ENCODE assay signal across 8 cellular contexts in genomic region chr10:104332243-104333036, GRCh38. TPM values are rescaled to one million over a fixed set of nuclear protein-coding genes. Genes with fewer than 3 reads are reported as not detected.
DNase-seq lines count a peak whose midpoint lies in the region; ATAC-seq and TF ChIP-seq lines count a peak whose summit lies in the region.

No MANE protein-coding gene starts in this region.

- H3K27ac Mint-ChIP-seq in immature natural killer cell: peak overlapping the region; percentile 96 to 100 (median 99)

- intact Hi-C loops in ascending aorta (cut with DNase I): no loop called here

- no peaks in the 10 kb centered on the region for H3K9me3 ChIP-seq in ascending aorta

- peaks cover 19 to 54% (median 46%) of the 10 kb centered on the region in 3 donors for H3K27me3 Mint-ChIP-seq in immature natural killer cell (ENCODE audit: low read depth in 3 of 3)

- H3K4me1 Mint-ChIP-seq in immature natural killer cell: peaks cover 95 to 98% of the 10 kb centered on the region in 2 donors

- H3K4me3 Mint-ChIP-seq in immature natural killer cell: peak overlapping the region; percentile 36 to 80 (median 70)

- CTCF ChIA-PET in GM10248 (lab: Yijun Ruan, JAX): interaction anchor here (0.7 to 6.8 kb wide), 2 partner anchors 23 to 38 kb away, joined by 3 to 31 read pairs; no protein-coding TSS in a partner anchor

- POLR2A ChIA-PET in GM10248 (lab: Yijun Ruan, JAX): no interaction called here

- H3K27ac ChIP-seq in ascending aorta: peak overlapping the region; percentile 74 to 86

- peaks cover 3 to 9% (median 8%) of the 10 kb centered on the region in 3 donors for H3K36me3 Mint-ChIP-seq in immature natural killer cell

- H3K36me3 ChIP-seq in ascending aorta: peaks cover 0 to 6% of the 10 kb centered on the region in 2 donors

- H3K4me1 ChIP-seq in ascending aorta: peaks cover 42 to 85% of the 10 kb centered on the region in 2 donors

- TF ChIP-seq CTCF in ascending aorta (IDR thresholded peaks at IDR 0.05): no peak
- no peak for TF ChIP-seq CTCF in GM10248 (IDR thresholded peaks at IDR 0.05; ENCODE audit: control extremely low read depth, extremely low read depth, low read depth, missing control alignments)

- DNase-seq in HT1080 (ENCODE audit: low read depth) (peak; percentile 14), ascending aorta (ENCODE audit: low spot score in 2 of 2) (peak in 1 of 2 donors; percentile 47), immature natural killer cell (no peak), GM10248 (ENCODE audit: extremely low spot score) (no peak), HuH-7.5 (ENCODE audit: low spot score) (no peak)
- peak; percentile 12 for DNase-seq in stimulated activated CD8-positive, alpha-beta memory T cell treated with anti-CD3 and anti-CD28 coated beads, Interleukin-4, amount 100 ng/mL, for 48 hours
- no peak for DNase-seq in stimulated activated CD4-positive, alpha-beta T cell treated with anti-CD3 and anti-CD28 coated beads, Interleukin-2, amount 100 ng/mL, for 24 hours

- H3K27me3 ChIP-seq in ascending aorta: no peaks in the 10 kb centered on the region

- ATAC-seq in HG02610 (IDR thresholded peaks at IDR 0.05; ENCODE audit: unreplicated experiment): no peak

- H3K4me3 ChIP-seq in ascending aorta: no peak overlapping the region

- H3K9me3 Mint-ChIP-seq in immature natural killer cell: no peaks in the 10 kb centered on the region

RNA-seq across cellular contexts. Expression of gene ITPRIP, which starts 5.8 kb away (rescaled TPM):
- total RNA-seq in HT1080 (2014; rRNA removed; shearing (Covaris generic)): 14.0 and 20.0 TPM in 2 replicates
- polyA plus RNA-seq in HT1080 (2015; cell fraction: cytosol; rRNA removed): 64.3 and 65.9 TPM in 2 replicates
- polyA plus RNA-seq in HT1080 (2015; cell fraction: nucleus; rRNA removed): 96.2 and 99.9 TPM in 2 replicates
- 51.0 TPM for total RNA-seq in ascending aorta
- polyA plus RNA-seq in immature natural killer cell: 10 to 100 TPM; 37.0 to 67.8 (median 53.3) TPM

RNA-seq across cellular contexts. Expression of gene CFAP58, which starts 21.2 kb away (rescaled TPM):
- total RNA-seq in HT1080 (2014; rRNA removed; shearing (Covaris generic)): 0.58 and 1.8 TPM in 2 replicates
- 1.9 and 2.7 TPM in 2 replicates for polyA plus RNA-seq in HT1080 (2015; cell fraction: cytosol; rRNA removed)
- polyA plus RNA-seq in HT1080 (2015; cell fraction: nucleus; rRNA removed): 2.3 and 3.9 TPM in 2 replicates
- total RNA-seq in ascending aorta: not detected
- polyA plus RNA-seq in immature natural killer cell: not detected

Comparison
In these comparisons a context has a peak if more than half of its experiments do, and no peak if none do; other contexts are left out.
1. DNase-seq: peak in HT1080 (single experiment) and stimulated activated CD8-positive, alpha-beta memory T cell treated with anti-CD3 and anti-CD28 coated beads, Interleukin-4, amount 100 ng/mL, for 48 hours (single experiment); none in immature natural killer cell (0 of 3), GM10248 (single experiment), stimulated activated CD4-positive, alpha-beta T cell treated with anti-CD3 and anti-CD28 coated beads, Interleukin-2, amount 100 ng/mL, for 24 hours (0 of 2) and HuH-7.5 (single experiment).